12 cellular contexts compared by ENCODE assay signal in the genomic region with DNA sequence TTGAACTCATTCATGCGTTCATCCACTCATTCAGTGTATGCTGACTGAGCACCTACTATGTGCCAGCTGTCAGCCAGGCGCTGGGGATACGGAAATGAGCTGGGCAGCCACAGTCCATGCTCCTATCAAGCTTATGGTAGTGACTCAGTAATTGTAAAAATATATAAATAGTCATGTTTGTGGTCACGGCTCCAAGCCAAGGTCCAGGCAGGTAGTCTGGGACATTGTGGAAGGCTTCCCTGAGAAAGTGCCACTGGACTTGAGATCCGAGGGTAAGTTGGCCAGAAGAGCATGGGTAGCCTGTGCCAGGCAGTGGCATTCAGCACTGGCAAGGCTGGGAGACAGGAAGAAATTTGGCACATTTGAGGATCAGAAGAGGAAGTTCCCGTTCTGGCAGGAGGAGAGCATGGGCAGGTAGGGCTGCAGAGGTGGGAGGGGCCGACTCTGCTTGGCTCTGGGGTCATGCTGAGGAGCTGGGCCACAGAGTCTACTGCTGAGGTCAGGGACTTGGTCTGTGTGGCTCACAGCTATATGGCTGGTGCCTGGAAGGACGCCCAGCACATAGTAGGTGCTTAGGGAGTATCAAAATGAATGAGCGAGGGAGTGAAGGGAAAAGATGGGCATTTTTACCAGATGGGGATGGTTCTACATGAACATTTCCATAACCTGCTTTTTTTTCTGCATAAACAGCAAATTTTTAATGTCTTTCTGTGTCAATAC. TPM values are rescaled to one million over a fixed set of nuclear protein-coding genes. Genes with fewer than 3 reads are reported as not detected.
DNase-seq lines count a peak whose midpoint lies in the region; ATAC-seq and TF ChIP-seq lines count a peak whose summit lies in the region.
"Had no signal": no experiment of that assay in that cellular context is flagged by ENCODE, and none has a peak within 500 bp of the region (broad histone marks: within the 10 kb centered on the region; RNA-seq: fewer than 3 reads in every experiment).

No MANE protein-coding gene starts in this region.

- peak; percentile 20 to 58 for TF ChIP-seq POLR2A in Peyer's patch (IDR thresholded peaks at IDR 0.05)

- POLR2A ChIA-PET in Caco-2 (lab: Charles Lee), result no interaction called here

- CTCF ChIA-PET in Caco-2 (lab: Charles Lee), result no interaction called here

- H3K4me1 Mint-ChIP-seq in type B pancreatic cell (ENCODE audit: unreplicated experiment), result peaks cover 69% of the 10 kb centered on the region
- H3K4me1 Mint-ChIP-seq in Caco-2 (ENCODE audit: low read depth, unreplicated experiment), result peaks cover 31% of the 10 kb centered on the region
- H3K4me1 Mint-ChIP-seq: activated T-helper 17 cell treated with anti-CD3 and anti-CD28 coated beads, Interleukin-2, amount 50 U/mL, for 72 hours had no signal

- H3K9me3 ChIP-seq in Peyer's patch (no peaks in the 10 kb centered on the region), colonic mucosa (no peaks in the 10 kb centered on the region), mucosa of descending colon (no peaks in the 10 kb centered on the region), Caco-2 (no peaks in the 10 kb centered on the region)
- H3K9me3 ChIP-seq: right atrium auricular region had no signal

- BruUV-seq in Caco-2 (replicated peaks; lab: Mats Ljungman, UMichigan), result no TSS peak

- intact Hi-C loops in colonic mucosa (cut with DNase I), result loop anchor here (10.0 kb wide), 1 partner anchor 397 kb away; a partner anchor contains a TSS
- intact Hi-C loops in mucosa of descending colon (cut with DNase I, micrococcal nuclease), result no loop called here
- intact Hi-C loops in Caco-2 (cut with micrococcal nuclease; ENCODE audit: unreplicated experiment), result loop anchor here (2.0 kb wide), 1 partner anchor 13 kb away; no protein-coding TSS in a partner anchor

- peaks cover 36% of the 10 kb centered on the region for H3K36me3 Mint-ChIP-seq in type B pancreatic cell
- H3K36me3 Mint-ChIP-seq in Caco-2 (ENCODE audit: insufficient read depth, unreplicated experiment), result peaks cover 27% of the 10 kb centered on the region

- H3K27ac ChIP-seq in Peyer's patch, result peak overlapping the region in 3 of 4 donors; percentile 59 to 86 (median 84)
- peak overlapping the region; percentile 83 for H3K27ac ChIP-seq in colonic mucosa
- H3K27ac ChIP-seq: right atrium auricular region had no signal

- DNase-seq in Peyer's patch (peak in 2 of 3 donors; percentile 76 to 84), colonic mucosa (peak; percentile 69), mucosa of descending colon (peak; percentile 64 to 73 (median 66)), type B pancreatic cell (ENCODE audit: extremely low spot score, unreplicated experiment) (no peak), GOT3 (lab: John Stamatoyannopoulos, UW) (no peak), COR-L47 (lab: John Stamatoyannopoulos, UW) (no peak), Caco-2 (no peak)
- DNase-seq: erythroblast, Karpas-422, NCI-H2081 treated with DMSO at 0.1 percent for 48 hours had no signal

- H3K9me3 Mint-ChIP-seq in type B pancreatic cell (no peaks in the 10 kb centered on the region), Caco-2 (ENCODE audit: unreplicated experiment) (no peaks in the 10 kb centered on the region)
- H3K9me3 Mint-ChIP-seq: activated T-helper 17 cell treated with anti-CD3 and anti-CD28 coated beads, Interleukin-2, amount 50 U/mL, for 72 hours had no signal

- H3K4me3 Mint-ChIP-seq in type B pancreatic cell (no peak overlapping the region), Caco-2 (ENCODE audit: unreplicated experiment) (no peak overlapping the region)
- H3K4me3 Mint-ChIP-seq: activated T-helper 17 cell treated with anti-CD3 and anti-CD28 coated beads, Interleukin-2, amount 50 U/mL, for 72 hours had no signal

- H3K27me3 ChIP-seq in Peyer's patch (no peaks in the 10 kb centered on the region), colonic mucosa (no peaks in the 10 kb centered on the region), Caco-2 (replicated peaks; ENCODE audit: control insufficient read depth, insufficient read depth, low read length) (no peaks in the 10 kb centered on the region)
- H3K27me3 ChIP-seq: right atrium auricular region had no signal

- peak overlapping the region in 1 of 4 donors; percentile 18 for H3K4me3 ChIP-seq in Peyer's patch
- no peak overlapping the region for H3K4me3 ChIP-seq in colonic mucosa
- no peak overlapping the region for H3K4me3 ChIP-seq in mucosa of descending colon
- no peak overlapping the region for H3K4me3 ChIP-seq in Caco-2 (ENCODE audit: low read depth, low read length)
- H3K4me3 ChIP-seq: right atrium auricular region had no signal

- H3K27me3 Mint-ChIP-seq in type B pancreatic cell, result peaks cover 3% of the 10 kb centered on the region
- no peaks in the 10 kb centered on the region for H3K27me3 Mint-ChIP-seq in Caco-2 (ENCODE audit: insufficient read depth, unreplicated experiment)

- peak; percentile 77 for ATAC-seq in mucosa of descending colon
- ATAC-seq: activated T-helper 17 cell treated with anti-CD3 and anti-CD28 coated beads, Interleukin-2, amount 50 U/mL, for 72 hours had no signal

- peak overlapping the region in 1 of 2 donors; percentile 69 for H3K9ac ChIP-seq in colonic mucosa (ENCODE audit: low read depth in 2 of 2, low read length in 2 of 2)

- peak overlapping the region; percentile 94 for H3K27ac Mint-ChIP-seq in type B pancreatic cell
- no peak overlapping the region for H3K27ac Mint-ChIP-seq in Caco-2 (ENCODE audit: unreplicated experiment)
- H3K27ac Mint-ChIP-seq: activated T-helper 17 cell treated with anti-CD3 and anti-CD28 coated beads, Interleukin-2, amount 50 U/mL, for 72 hours had no signal

- peaks cover 0 to 12% (median 0%) of the 10 kb centered on the region in 3 donors for H3K36me3 ChIP-seq in Peyer's patch
- no peaks in the 10 kb centered on the region for H3K36me3 ChIP-seq in colonic mucosa
- no peaks in the 10 kb centered on the region for H3K36me3 ChIP-seq in mucosa of descending colon (ENCODE audit: low read depth)
- H3K36me3 ChIP-seq in Caco-2 (ENCODE audit: control insufficient read depth, insufficient read depth, low read length), result peaks cover 1% of the 10 kb centered on the region; the same call in 1 of the 2 replicates
- H3K36me3 ChIP-seq: right atrium auricular region had no signal

- no peak for TF ChIP-seq CTCF in Peyer's patch (IDR thresholded peaks at IDR 0.05)
- no peak for TF ChIP-seq CTCF in colonic mucosa (IDR thresholded peaks at IDR 0.05)
- TF ChIP-seq CTCF in mucosa of descending colon (IDR thresholded peaks at IDR 0.05), result no peak
- no peak for TF ChIP-seq CTCF in type B pancreatic cell (conservative IDR thresholded peaks at IDR 0.05)
- no peak for TF ChIP-seq CTCF in Caco-2 (IDR thresholded peaks at IDR 0.05; ENCODE audit: insufficient read depth in 1 of 2, low read depth in 1 of 2, low read length in 1 of 2, severe bottlenecking in 1 of 2, unreplicated experiment in 1 of 2)

- H3K4me1 ChIP-seq in Peyer's patch (peaks cover 0 to 59% (median 7%) of the 10 kb centered on the region in 4 donors), colonic mucosa (peaks cover 7% of the 10 kb centered on the region), mucosa of descending colon (ENCODE audit: low read depth) (peaks cover 49% of the 10 kb centered on the region), Caco-2 (peaks cover 14% of the 10 kb centered on the region)

RNA-seq across cellular contexts. Expression of a gene that starts 6.9 kb away (rescaled TPM):
- total RNA-seq in Peyer's patch (100 to 1,000 TPM; 149 to 613 (median 528) TPM), colonic mucosa (100 to 1,000 TPM; 351 to 449 TPM), mucosa of descending colon (100 to 1,000 TPM; 355 to 752 (median 384) TPM), type B pancreatic cell (ENCODE audit: low replicate concordance) (260 and 507 TPM in 2 replicates), Caco-2 (2022) (158 TPM in 2 replicates)

Comparison
In these comparisons a context has a peak if more than half of its experiments do, and no peak if none do; other contexts are left out.
1. DNase-seq: peak in Peyer's patch (2 of 3), colonic mucosa (single experiment) and mucosa of descending colon (3 of 3); none in type B pancreatic cell (single experiment), GOT3 (single experiment), COR-L47 (single experiment) and Caco-2 (0 of 2).
2. intact Hi-C loops: an anchor here in colonic mucosa (10.0 kb wide) and Caco-2 (2.0 kb wide); none called in mucosa of descending colon.